ENCODE assay signal across 21 cellular contexts in genomic region chr18:61337527-61337926, GRCh38. TPM values are rescaled to one million over a fixed set of nuclear protein-coding genes. Genes with fewer than 3 reads are reported as not detected.
DNase-seq lines count a peak whose midpoint lies in the region; ATAC-seq and TF ChIP-seq lines count a peak whose summit lies in the region.
"Had no signal": no experiment of that assay in that cellular context is flagged by ENCODE, and none has a peak within 500 bp of the region (broad histone marks: within the 10 kb centered on the region; RNA-seq: fewer than 3 reads in every experiment).

No MANE protein-coding gene starts in this region.

- H3K9me3 Mint-ChIP-seq in brain, result peaks cover 0 to 3% (median 0%) of the 10 kb centered on the region in 5 experiments
- H3K9me3 Mint-ChIP-seq: GM23338, H9 had no signal

- no peaks in the 10 kb centered on the region for H3K36me3 ChIP-seq in H7 (replicated peaks; ENCODE audit: control insufficient read depth, insufficient read depth, low read length)
- H3K36me3 ChIP-seq: BLaER1 treated with 17β-estradiol and CSF1 and Interleukin-3, amounts not matched to agents 10 nM and 100 nM had no signal

- DNase-seq in globus pallidus (ENCODE audit: low spot score) (peak; percentile 54), pons (ENCODE audit: low spot score) (peak; percentile 68), NCI-H524 treated with DMSO at 0.1 percent for 48 hours (lab: John Stamatoyannopoulos, UW) (no peak), H7 (no peak)
- DNase-seq: CD8-positive, alpha-beta memory T cell; COR-L47; DMS 273 treated with DMSO at 0.1 percent for 48 hours; DMS53; DND-41; EL; H9 had no signal

- no peak overlapping the region for H3K4me3 ChIP-seq in H7 (ENCODE audit: insufficient read depth, low read depth, low read length)
- H3K4me3 ChIP-seq: BLaER1 treated with 17β-estradiol and CSF1 and Interleukin-3, amounts not matched to agents 10 nM and 100 nM; GM12878; GM23338 had no signal

- H3K27me3 ChIP-seq in H7 (ENCODE audit: control insufficient read depth, insufficient read depth, low read length), result peaks cover 28% of the 10 kb centered on the region
- H3K27me3 ChIP-seq: BLaER1 treated with 17β-estradiol and CSF1 and Interleukin-3, amounts not matched to agents 10 nM and 100 nM had no signal

- no peak for TF ChIP-seq CTCF in brain (conservative IDR thresholded peaks at IDR 0.05)

- no peaks in the 10 kb centered on the region for H3K36me3 Mint-ChIP-seq in brain
- H3K36me3 Mint-ChIP-seq: CD8-positive, alpha-beta memory T cell had no signal

- ATAC-seq in GM18861 (IDR thresholded peaks at IDR 0.05; ENCODE audit: unreplicated experiment) (no peak), HG03139 (IDR thresholded peaks at IDR 0.05; ENCODE audit: unreplicated experiment) (no peak)
- ATAC-seq: GM12878, GM23338 had no signal

- peak overlapping the region in 1 of 5 experiments; percentile 93 for H3K27ac Mint-ChIP-seq in brain
- H3K27ac Mint-ChIP-seq: B cell; CD8-positive, alpha-beta memory T cell; GM23338; H9 had no signal

- peaks cover 41% of the 10 kb centered on the region for H3K4me1 Mint-ChIP-seq in brain
- H3K4me1 Mint-ChIP-seq: CD8-positive, alpha-beta memory T cell had no signal

- H3K4me3 Mint-ChIP-seq in brain, result peak overlapping the region in 4 of 5 experiments; percentile 5 to 56 (median 16)
- H3K4me3 Mint-ChIP-seq: B cell; CD8-positive, alpha-beta memory T cell; GM23338; H9 had no signal

- H3K27me3 Mint-ChIP-seq in brain, result peaks cover 26% of the 10 kb centered on the region

RNA-seq across cellular contexts. Expression of gene CDH20, which starts 4.3 kb away (rescaled TPM):
- polyA plus RNA-seq in brain (ENCODE audit: insufficient read depth, low read depth, low replicate concordance), result 10.3 TPM
- total RNA-seq in H7 (2014; rRNA removed; shearing (Covaris generic)), result 0.31 and 0.81 TPM in 2 replicates
- total RNA-seq: A172, B cell, G401, GM12878, H9, HT-29 had no signal
- polyA plus RNA-seq: CD8-positive, alpha-beta memory T cell; GM12878; GM23338 had no signal

Comparison
In these comparisons a context has a peak if more than half of its experiments do, and no peak if none do; other contexts are left out.
1. DNase-seq: peak in globus pallidus (single experiment) and pons (single experiment); none in NCI-H524 treated with DMSO at 0.1 percent for 48 hours (single experiment) and H7 (single experiment).